ENCODE assay signal across 18 cellular contexts in the genomic region with DNA sequence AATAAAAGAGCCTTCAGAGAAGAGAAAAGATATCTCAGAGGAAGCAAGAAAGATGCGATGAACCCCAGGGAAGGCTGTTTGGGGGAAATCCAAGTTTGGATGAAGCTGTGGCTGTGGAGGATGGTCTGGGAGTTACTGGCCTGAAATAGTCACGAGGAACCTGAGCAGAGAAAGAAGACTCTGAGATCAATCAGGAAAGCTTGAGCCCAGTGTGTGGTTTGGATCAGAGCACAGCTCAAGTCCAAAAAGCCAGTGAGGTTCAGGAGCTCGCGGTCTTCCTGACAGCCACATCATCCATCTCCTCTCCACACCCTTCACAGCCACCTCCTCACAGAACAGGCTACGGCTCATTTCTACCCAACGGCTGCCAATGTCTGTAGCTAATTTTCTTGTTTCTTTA.
DNase-seq lines count a peak whose midpoint lies in the region; ATAC-seq and TF ChIP-seq lines count a peak whose summit lies in the region.
"Had no signal": no experiment of that assay in that cellular context is flagged by ENCODE, and none has a peak within 500 bp of the region (broad histone marks: within the 10 kb centered on the region; RNA-seq: fewer than 3 reads in every experiment).

No MANE protein-coding gene starts in this region.

- no peak overlapping the region for H3K4me3 ChIP-seq in GM23338
- H3K4me3 ChIP-seq in fibroblast of mammary gland (ENCODE audit: control insufficient read depth, low read depth, low read length), result no peak overlapping the region
- H3K4me3 ChIP-seq in mesendoderm (ENCODE audit: low read length), result no peak overlapping the region
- H3K4me3 ChIP-seq in smooth muscle cell, result no peak overlapping the region
- H3K4me3 ChIP-seq in effector memory CD4-positive, alpha-beta T cell (ENCODE audit: insufficient read depth, low read depth, low read length, poor library complexity, severe bottlenecking), result no peak overlapping the region
- H3K4me3 ChIP-seq: BLaER1, SJCRH30 had no signal

- H3K4me1 ChIP-seq in GM23338 (ENCODE audit: insufficient read depth) (no peaks in the 10 kb centered on the region), mesendoderm (ENCODE audit: control insufficient read depth, low read depth, low read length) (no peaks in the 10 kb centered on the region), smooth muscle cell (ENCODE audit: low read depth) (peaks cover 6% of the 10 kb centered on the region)
- no peaks in the 10 kb centered on the region for H3K4me1 ChIP-seq in effector memory CD4-positive, alpha-beta T cell (ENCODE audit: control insufficient read depth, insufficient read depth, low read length, poor library complexity, severe bottlenecking)
- H3K4me1 ChIP-seq: SJCRH30 had no signal

- no peaks in the 10 kb centered on the region for H3K79me1 ChIP-seq in mesendoderm (ENCODE audit: low read length)

- H2AFZ ChIP-seq in GM23338, result 0 out of 2 replicates have a peak overlapping the region, but pooled peaks have one; percentile 34
- H2AFZ ChIP-seq in smooth muscle cell (ENCODE audit: low read depth), result peak overlapping the region; percentile 73

- H3F3A ChIP-seq in GM23338 (replicated peaks; ENCODE audit: low read depth) (no peaks in the 10 kb centered on the region), smooth muscle cell (ENCODE audit: low read depth) (peaks cover 9% of the 10 kb centered on the region)

- H3K27ac ChIP-seq in GM23338 (ENCODE audit: low read depth), result no peak overlapping the region
- no peak overlapping the region for H3K27ac ChIP-seq in mesendoderm (ENCODE audit: low read depth, low read length)
- H3K27ac ChIP-seq in smooth muscle cell (ENCODE audit: low read depth), result no peak overlapping the region
- no peak overlapping the region for H3K27ac ChIP-seq in effector memory CD4-positive, alpha-beta T cell (ENCODE audit: insufficient read depth, low read length, poor library complexity, severe bottlenecking)
- H3K27ac ChIP-seq: BLaER1, SJCRH30 had no signal

- peak overlapping the region; percentile 36 for H4K5ac ChIP-seq in mesendoderm (ENCODE audit: low read length)

- H3K18ac ChIP-seq in mesendoderm (ENCODE audit: low read length), result peak overlapping the region; percentile 4

- H3K27me3 ChIP-seq in GM23338 (ENCODE audit: insufficient read depth) (no peaks in the 10 kb centered on the region), mesendoderm (ENCODE audit: insufficient read depth, low read length, poor library complexity) (no peaks in the 10 kb centered on the region), smooth muscle cell (ENCODE audit: low read depth) (no peaks in the 10 kb centered on the region)
- H3K27me3 ChIP-seq in effector memory CD4-positive, alpha-beta T cell (replicated peaks; ENCODE audit: control insufficient read depth, insufficient read depth, low read length, poor library complexity, severe bottlenecking), result no peaks in the 10 kb centered on the region
- H3K27me3 ChIP-seq: BLaER1, SJCRH30 had no signal

- no peaks in the 10 kb centered on the region for H3K4me1 Mint-ChIP-seq in GM23338

- H3K9ac ChIP-seq in mesendoderm (ENCODE audit: low read length), result no peak overlapping the region
- H3K9ac ChIP-seq in smooth muscle cell (ENCODE audit: low read depth), result no peak overlapping the region
- H3K9ac ChIP-seq: BLaER1 had no signal

- H3K9me3 ChIP-seq in smooth muscle cell (replicated peaks; ENCODE audit: low read depth), result no peaks in the 10 kb centered on the region
- H3K9me3 ChIP-seq in effector memory CD4-positive, alpha-beta T cell (ENCODE audit: control insufficient read depth, low read length), result no peaks in the 10 kb centered on the region
- H3K9me3 ChIP-seq: SJCRH30 had no signal

- no peak overlapping the region for H4K8ac ChIP-seq in mesendoderm (ENCODE audit: low read depth, low read length)

- H3K56ac ChIP-seq in mesendoderm (ENCODE audit: low read length), result peak overlapping the region; percentile 26

- H4K20me1 ChIP-seq in GM23338 (replicated peaks; ENCODE audit: insufficient read depth), result no peaks in the 10 kb centered on the region
- H4K20me1 ChIP-seq in smooth muscle cell (ENCODE audit: low read depth), result no peaks in the 10 kb centered on the region
- H4K20me1 ChIP-seq: BLaER1 had no signal

- no peak overlapping the region for H3K27ac Mint-ChIP-seq in GM23338
- H3K27ac Mint-ChIP-seq: CD8-positive, alpha-beta T cell had no signal

- ATAC-seq in GM23338, result no peak
- ATAC-seq: CD8-positive, alpha-beta T cell; HCT116 had no signal

- DNase-seq in GM23338 (ENCODE audit: low spot score), result no peak
- peak; percentile 57 for DNase-seq in fibroblast of mammary gland (ENCODE audit: low read depth)
- no peak for DNase-seq in mesendoderm
- no peak for DNase-seq in smooth muscle cell (lab: John Stamatoyannopoulos, UW; ENCODE audit: unreplicated experiment)
- DNase-seq in iPS-NIHi7 (ENCODE audit: extremely low spot score), result no peak
- DNase-seq in activated CD4-positive, alpha-beta T cell treated with anti-CD3 and anti-CD28 coated beads for 1 hour, result no peak
- DNase-seq in effector memory CD4-positive, alpha-beta T cell, result no peak
- DNase-seq: CD8-positive, alpha-beta T cell; DMS79; KG1; NCI-H1417 treated with DMSO at 0.1 percent for 48 hours; NCI-H1930; NCI-H446; NCI-H69; NK-92 treated with Interleukin-12 subunit alpha and Interleukin-12 subunit beta, amount 100 ng/mL, for 24 hours; SJCRH30 had no signal

- TF ChIP-seq CTCF in GM23338 (conservative IDR thresholded peaks at IDR 0.05; ENCODE audit: low read depth in 2 of 2), result no peak
- no peak for TF ChIP-seq CTCF in fibroblast of mammary gland (conservative IDR thresholded peaks at IDR 0.05; ENCODE audit: control insufficient read depth, insufficient read depth, low read depth, low read length)
- no peak for TF ChIP-seq CTCF in smooth muscle cell (IDR thresholded peaks at IDR 0.05; ENCODE audit: borderline replicate concordance, insufficient read depth, poor library complexity, severe bottlenecking)

- no peaks in the 10 kb centered on the region for H3K36me3 ChIP-seq in GM23338 (ENCODE audit: insufficient read depth)
- H3K36me3 ChIP-seq in mesendoderm (ENCODE audit: control insufficient read depth, insufficient read depth, low read length), result no peaks in the 10 kb centered on the region
- no peaks in the 10 kb centered on the region for H3K36me3 ChIP-seq in smooth muscle cell (ENCODE audit: low read depth)
- no peaks in the 10 kb centered on the region for H3K36me3 ChIP-seq in effector memory CD4-positive, alpha-beta T cell (ENCODE audit: control insufficient read depth, insufficient read depth, low read length)
- H3K36me3 ChIP-seq: BLaER1, SJCRH30 had no signal

- no peaks in the 10 kb centered on the region for H3K27me3 Mint-ChIP-seq in GM23338 (ENCODE audit: insufficient read depth, low read depth, poor library complexity)

- WGBS in mesendoderm (ENCODE audit: extremely low coverage, insufficient coverage, low lambda C conversion rate), result no CpG with 5 or more reads among the region's 6 CpGs
- WGBS in smooth muscle cell (ENCODE audit: low lambda C conversion rate), result 89% methylated on average over 6 of the region's 6 CpGs

- peak overlapping the region; percentile 72 for H3K4ac ChIP-seq in mesendoderm (ENCODE audit: low read depth, low read length)

- no peak overlapping the region for H3K4me3 Mint-ChIP-seq in GM23338
- H3K4me3 Mint-ChIP-seq: CD8-positive, alpha-beta T cell had no signal

- H3K23ac ChIP-seq in mesendoderm (ENCODE audit: low read length), result no peak overlapping the region

- no peak overlapping the region for H2BK5ac ChIP-seq in mesendoderm (ENCODE audit: low read length)

- H3K79me2 ChIP-seq in GM23338 (replicated peaks; ENCODE audit: insufficient read depth) (no peaks in the 10 kb centered on the region), mesendoderm (ENCODE audit: control insufficient read depth, insufficient read depth, low read length) (no peaks in the 10 kb centered on the region), smooth muscle cell (ENCODE audit: low read depth) (no peaks in the 10 kb centered on the region)

- peak overlapping the region; percentile 3 for H2BK120ac ChIP-seq in mesendoderm (ENCODE audit: low read depth, low read length)

- H3K36me3 Mint-ChIP-seq in GM23338 (ENCODE audit: low read depth), result no peaks in the 10 kb centered on the region
- H3K36me3 Mint-ChIP-seq: CD8-positive, alpha-beta T cell had no signal

- H3K9me3 Mint-ChIP-seq in GM23338, result no peaks in the 10 kb centered on the region

- peaks cover 5% of the 10 kb centered on the region; the same call in 1 of the 2 replicates for H3K9me2 ChIP-seq in GM23338 (ENCODE audit: insufficient read depth)

- no peak overlapping the region for H2AK5ac ChIP-seq in mesendoderm (ENCODE audit: low read length)

- H2BK15ac ChIP-seq in mesendoderm (replicated peaks; ENCODE audit: low read depth), result peak overlapping the region; percentile 3

- H3K4me2 ChIP-seq in GM23338 (no peak overlapping the region), mesendoderm (ENCODE audit: low read length) (no peak overlapping the region), smooth muscle cell (peak overlapping the region; percentile 29)
- H3K4me2 ChIP-seq: BLaER1 had no signal

TF ChIP-seq in GM23338, 12 proteins besides CTCF, POLR2A, EP300 and RAD21 (continues in another document):
- TF ChIP-seq EZH2 (IDR thresholded peaks at IDR 0.05; ENCODE audit: low read depth, unreplicated experiment), result no peak
- TF ChIP-seq, protein P1, sequence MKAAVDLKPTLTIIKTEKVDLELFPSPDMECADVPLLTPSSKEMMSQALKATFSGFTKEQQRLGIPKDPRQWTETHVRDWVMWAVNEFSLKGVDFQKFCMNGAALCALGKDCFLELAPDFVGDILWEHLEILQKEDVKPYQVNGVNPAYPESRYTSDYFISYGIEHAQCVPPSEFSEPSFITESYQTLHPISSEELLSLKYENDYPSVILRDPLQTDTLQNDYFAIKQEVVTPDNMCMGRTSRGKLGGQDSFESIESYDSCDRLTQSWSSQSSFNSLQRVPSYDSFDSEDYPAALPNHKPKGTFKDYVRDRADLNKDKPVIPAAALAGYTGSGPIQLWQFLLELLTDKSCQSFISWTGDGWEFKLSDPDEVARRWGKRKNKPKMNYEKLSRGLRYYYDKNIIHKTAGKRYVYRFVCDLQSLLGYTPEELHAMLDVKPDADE (IDR thresholded peaks at IDR 0.05), result no peak
- TF ChIP-seq ZNF331 (CRISPR knock-in tag; IDR thresholded peaks at IDR 0.05; ENCODE audit: low read depth), result no peak
- no peak for TF ChIP-seq JUNB (IDR thresholded peaks at IDR 0.05; ENCODE audit: unreplicated experiment)
- no peak for TF ChIP-seq ZNF114 (CRISPR knock-in tag; IDR thresholded peaks at IDR 0.05)
- no peak for TF ChIP-seq CREB1 (CRISPR knock-in tag; IDR thresholded peaks at IDR 0.05; ENCODE audit: low read depth)
- no peak for TF ChIP-seq STAT1 (IDR thresholded peaks at IDR 0.05; ENCODE audit: unreplicated experiment)
- no peak for TF ChIP-seq NANOG (IDR thresholded peaks at IDR 0.05; ENCODE audit: borderline replicate concordance)
- no peak for TF ChIP-seq EZH2phosphoT487 (IDR thresholded peaks at IDR 0.05; ENCODE audit: unreplicated experiment)
